Comparison of ENCODE assay signal across 22 cellular contexts in genomic region chr4:150720973-150721518, GRCh38.
DNase-seq lines count a peak whose midpoint lies in the region; ATAC-seq and TF ChIP-seq lines count a peak whose summit lies in the region.
"Had no signal": no experiment of that assay in that cellular context is flagged by ENCODE, and none has a peak within 500 bp of the region (broad histone marks: within the 10 kb centered on the region; RNA-seq: fewer than 3 reads in every experiment).

No MANE protein-coding gene starts in this region.

- no peak for TF ChIP-seq POLR2A in ovary (IDR thresholded peaks at IDR 0.05)

- TF ChIP-seq CTCF in GM12865 (IDR thresholded peaks at IDR 0.05; ENCODE audit: insufficient read depth, low read depth, low read length, missing control alignments) (no peak), choroid plexus epithelial cell (conservative IDR thresholded peaks at IDR 0.05; ENCODE audit: low read depth, low read length) (no peak), ovary (IDR thresholded peaks at IDR 0.05) (no peak)

- DNase-seq in GM12865 (ENCODE audit: low read depth) (peak; percentile 17), choroid plexus epithelial cell (ENCODE audit: low read depth) (peak; percentile 29), ovary (no peak), NCI-H1930 (lab: John Stamatoyannopoulos, UW) (no peak)
- DNase-seq: activated CD4-positive, alpha-beta memory T cell treated with anti-CD3 and anti-CD28 coated beads, Interleukin-2, amount 10 ng/mL, durations not matched to agents 7 days and 5 days; activated naive CD4-positive, alpha-beta T cell; amygdala; dermis blood vessel endothelial cell; DMS53; foreskin keratinocyte; H9; left ventricle myocardium inferior; midbrain; NCI-H2029; NCI-H345; SK-N-SH had no signal

- no peaks in the 10 kb centered on the region for H3K36me3 ChIP-seq in ovary
- H3K36me3 ChIP-seq: thoracic aorta had no signal

- WGBS in ovary, 3 donors, result 97 to 99% (median 97%) methylated on average over 2 of the region's 2 CpGs

- H3K9me3 ChIP-seq in ovary, result no peaks in the 10 kb centered on the region
- H3K9me3 ChIP-seq: thoracic aorta had no signal

- no peak overlapping the region for H3K27ac ChIP-seq in ovary
- H3K27ac ChIP-seq: foreskin keratinocyte, hepatocyte, left ventricle myocardium inferior, thoracic aorta had no signal

- no peak overlapping the region for H3K4me3 ChIP-seq in GM12865 (ENCODE audit: low read depth, low read length)
- no peak overlapping the region for H3K4me3 ChIP-seq in choroid plexus epithelial cell (ENCODE audit: low read depth, low read length)
- no peak overlapping the region for H3K4me3 ChIP-seq in ovary
- H3K4me3 ChIP-seq: hepatocyte, left ventricle myocardium inferior, thoracic aorta had no signal

- peak; percentile 53 for ATAC-seq in GM19452 (IDR thresholded peaks at IDR 0.05; ENCODE audit: unreplicated experiment)
- peak; percentile 59 for ATAC-seq in HG03025 (IDR thresholded peaks at IDR 0.05; ENCODE audit: low FRiP score, unreplicated experiment)
- no peak for ATAC-seq in GM18511 (IDR thresholded peaks at IDR 0.05; ENCODE audit: unreplicated experiment)
- ATAC-seq: foreskin keratinocyte, WTC11 had no signal

- intact Hi-C loops in ovary (cut with DNase I), result no loop called here

- H3K27me3 ChIP-seq in ovary, result no peaks in the 10 kb centered on the region
- H3K27me3 ChIP-seq: foreskin keratinocyte, hepatocyte had no signal

- TF ChIP-seq EP300 in ovary (IDR thresholded peaks at IDR 0.05), result no peak

- no peaks in the 10 kb centered on the region for H3K4me1 ChIP-seq in ovary (ENCODE audit: insufficient read depth)
- H3K4me1 ChIP-seq: foreskin keratinocyte had no signal

Comparison
In these comparisons a context has a peak if more than half of its experiments do, and no peak if none do; other contexts are left out.
1. DNase-seq: peak in GM12865 (single experiment) and choroid plexus epithelial cell (single experiment); none in ovary (0 of 5) and NCI-H1930 (0 of 2).